In genomic region chr19:46162731-46163130, GRCh38 we compare ENCODE assay signal across 16 cellular contexts. TPM values are rescaled to one million over a fixed set of nuclear protein-coding genes. Genes with fewer than 3 reads are reported as not detected.
DNase-seq lines count a peak whose midpoint lies in the region; ATAC-seq and TF ChIP-seq lines count a peak whose summit lies in the region.
"Had no signal": no experiment of that assay in that cellular context is flagged by ENCODE, and none has a peak within 500 bp of the region (broad histone marks: within the 10 kb centered on the region; RNA-seq: fewer than 3 reads in every experiment).

No MANE protein-coding gene starts in this region.

- ATAC-seq in activated naive CD4-positive, alpha-beta T cell treated with anti-CD3 and anti-CD28 coated beads, Interleukin-2, amount 50 U/mL, for 72 hours: no peak
- ATAC-seq: CD8-positive, alpha-beta T cell had no signal

- TF ChIP-seq CTCF in endothelial cell (IDR thresholded peaks at IDR 0.05; ENCODE audit: unreplicated experiment) (no peak), coronary artery (IDR thresholded peaks at IDR 0.05) (no peak), progenitor cell of endocrine pancreas (IDR thresholded peaks at IDR 0.05; ENCODE audit: unreplicated experiment) (no peak)

- DNase-seq in SJCRH30: peak; percentile 18 to 46
- no peak for DNase-seq in endothelial cell (ENCODE audit: low spot score)
- no peak for DNase-seq in coronary artery (ENCODE audit: low spot score)
- DNase-seq in activated naive CD4-positive, alpha-beta T cell treated with anti-CD3 and anti-CD28 coated beads, Interleukin-2, amount 50 U/mL, for 72 hours (ENCODE audit: low spot score in 2 of 2): no peak
- DNase-seq in progenitor cell of endocrine pancreas (ENCODE audit: low spot score, unreplicated experiment): no peak
- DNase-seq: 8988T; AML-193; Caco-2; Calu3; CD4-positive, alpha-beta T cell; CD8-positive, alpha-beta T cell; DMS79 treated with DMSO at 0.1 percent for 48 hours; GF-D8 had no signal

- H3K4me3 ChIP-seq in SJCRH30 (no peak overlapping the region), coronary artery (no peak overlapping the region)
- H3K4me3 ChIP-seq: BLaER1 treated with 17β-estradiol and CSF1 and Interleukin-3, amounts not matched to agents 10 nM and 100 nM had no signal

- no peaks in the 10 kb centered on the region for H3K9me3 ChIP-seq in SJCRH30 (replicated peaks)

- 0 out of 2 replicates have a peak, but pooled peaks cover 3% of the 10 kb centered on the region for H3K27me3 ChIP-seq in SJCRH30
- H3K27me3 ChIP-seq: BLaER1 treated with 17β-estradiol and CSF1 and Interleukin-3, amounts not matched to agents 10 nM and 100 nM had no signal

- H3K4me1 Mint-ChIP-seq in endothelial cell (ENCODE audit: unreplicated experiment) (no peaks in the 10 kb centered on the region), progenitor cell of endocrine pancreas (ENCODE audit: low read depth) (peaks cover 5% of the 10 kb centered on the region)
- H3K4me1 Mint-ChIP-seq: B cell had no signal

- H3K4me3 Mint-ChIP-seq in endothelial cell (ENCODE audit: unreplicated experiment): peak overlapping the region; percentile 24
- no peak overlapping the region for H3K4me3 Mint-ChIP-seq in progenitor cell of endocrine pancreas (ENCODE audit: low read depth)
- H3K4me3 Mint-ChIP-seq: B cell; CD4-positive, alpha-beta T cell; CD8-positive, alpha-beta T cell had no signal

- no peaks in the 10 kb centered on the region for H3K36me3 ChIP-seq in SJCRH30
- H3K36me3 ChIP-seq: BLaER1 treated with 17β-estradiol and CSF1 and Interleukin-3, amounts not matched to agents 10 nM and 100 nM had no signal

- H3K4me1 ChIP-seq in SJCRH30: no peaks in the 10 kb centered on the region
- H3K4me1 ChIP-seq: BLaER1 treated with 17β-estradiol and CSF1 and Interleukin-3, amounts not matched to agents 10 nM and 100 nM had no signal

- H3K27ac Mint-ChIP-seq in endothelial cell (ENCODE audit: unreplicated experiment) (no peak overlapping the region), progenitor cell of endocrine pancreas (no peak overlapping the region)
- H3K27ac Mint-ChIP-seq in activated naive CD4-positive, alpha-beta T cell treated with anti-CD3 and anti-CD28 coated beads, Interleukin-2, amount 50 U/mL, for 72 hours: no peak overlapping the region
- H3K27ac Mint-ChIP-seq: B cell; CD4-positive, alpha-beta T cell; CD8-positive, alpha-beta T cell had no signal

- H3K27ac ChIP-seq in SJCRH30 (no peak overlapping the region), coronary artery (no peak overlapping the region)
- H3K27ac ChIP-seq: BLaER1 treated with 17β-estradiol and CSF1 and Interleukin-3, amounts not matched to agents 10 nM and 100 nM; C4-2B had no signal

- H3K27me3 Mint-ChIP-seq in endothelial cell (ENCODE audit: unreplicated experiment) (peaks cover 6% of the 10 kb centered on the region), progenitor cell of endocrine pancreas (no peaks in the 10 kb centered on the region)

- H3K9me3 Mint-ChIP-seq in endothelial cell (ENCODE audit: unreplicated experiment): no peaks in the 10 kb centered on the region
- peaks cover 18 to 20% of the 10 kb centered on the region in 2 donors for H3K9me3 Mint-ChIP-seq in activated naive CD4-positive, alpha-beta T cell treated with anti-CD3 and anti-CD28 coated beads, Interleukin-2, amount 50 U/mL, for 72 hours
- H3K9me3 Mint-ChIP-seq in progenitor cell of endocrine pancreas (ENCODE audit: low read depth): peaks cover 29% of the 10 kb centered on the region

- H3K36me3 Mint-ChIP-seq in endothelial cell (ENCODE audit: low read depth, unreplicated experiment): no peaks in the 10 kb centered on the region
- peaks cover 18 to 20% of the 10 kb centered on the region in 2 donors for H3K36me3 Mint-ChIP-seq in activated naive CD4-positive, alpha-beta T cell treated with anti-CD3 and anti-CD28 coated beads, Interleukin-2, amount 50 U/mL, for 72 hours
- peaks cover 2% of the 10 kb centered on the region for H3K36me3 Mint-ChIP-seq in progenitor cell of endocrine pancreas (ENCODE audit: insufficient read depth)
- H3K36me3 Mint-ChIP-seq: CD8-positive, alpha-beta T cell had no signal

RNA-seq across cellular contexts. Expression of gene IGFL2, which starts 14.7 kb away (rescaled TPM):
- total RNA-seq in SJCRH30 (2014; rRNA removed; shearing (Covaris generic)): not detected in 2 replicates
- total RNA-seq in endothelial cell (ENCODE audit: unreplicated experiment) (not detected), progenitor cell of endocrine pancreas (not detected in 2 replicates)
- 1 to 10 TPM in 1 of 2 donors, not detected in 1; 1.0 TPM for total RNA-seq in activated naive CD4-positive, alpha-beta T cell treated with anti-CD3 and anti-CD28 coated beads, Interleukin-2, amount 50 U/mL, for 72 hours
- total RNA-seq: B cell; Calu3; CD4-positive, alpha-beta T cell; CD8-positive, alpha-beta T cell had no signal

RNA-seq across cellular contexts. Expression of gene IGFL3, which starts 38.2 kb away (rescaled TPM):
- total RNA-seq in SJCRH30 (2014; rRNA removed; shearing (Covaris generic)): not detected in 2 replicates
- not detected for total RNA-seq in endothelial cell (ENCODE audit: unreplicated experiment)
- not detected for total RNA-seq in activated naive CD4-positive, alpha-beta T cell treated with anti-CD3 and anti-CD28 coated beads, Interleukin-2, amount 50 U/mL, for 72 hours
- total RNA-seq in progenitor cell of endocrine pancreas: not detected in 2 replicates
- total RNA-seq: B cell; Caco-2; Calu3; CD4-positive, alpha-beta T cell; CD8-positive, alpha-beta T cell had no signal

Comparison
In these comparisons a context has a peak if more than half of its experiments do, and no peak if none do; other contexts are left out.
1. DNase-seq: peak in SJCRH30 (2 of 2); none in endothelial cell (single experiment), coronary artery (single experiment), activated naive CD4-positive, alpha-beta T cell treated with anti-CD3 and anti-CD28 coated beads, Interleukin-2, amount 50 U/mL, for 72 hours (0 of 2) and progenitor cell of endocrine pancreas (single experiment).